Comparison of ENCODE assay signal across 1 cellular context in the genomic region with DNA sequence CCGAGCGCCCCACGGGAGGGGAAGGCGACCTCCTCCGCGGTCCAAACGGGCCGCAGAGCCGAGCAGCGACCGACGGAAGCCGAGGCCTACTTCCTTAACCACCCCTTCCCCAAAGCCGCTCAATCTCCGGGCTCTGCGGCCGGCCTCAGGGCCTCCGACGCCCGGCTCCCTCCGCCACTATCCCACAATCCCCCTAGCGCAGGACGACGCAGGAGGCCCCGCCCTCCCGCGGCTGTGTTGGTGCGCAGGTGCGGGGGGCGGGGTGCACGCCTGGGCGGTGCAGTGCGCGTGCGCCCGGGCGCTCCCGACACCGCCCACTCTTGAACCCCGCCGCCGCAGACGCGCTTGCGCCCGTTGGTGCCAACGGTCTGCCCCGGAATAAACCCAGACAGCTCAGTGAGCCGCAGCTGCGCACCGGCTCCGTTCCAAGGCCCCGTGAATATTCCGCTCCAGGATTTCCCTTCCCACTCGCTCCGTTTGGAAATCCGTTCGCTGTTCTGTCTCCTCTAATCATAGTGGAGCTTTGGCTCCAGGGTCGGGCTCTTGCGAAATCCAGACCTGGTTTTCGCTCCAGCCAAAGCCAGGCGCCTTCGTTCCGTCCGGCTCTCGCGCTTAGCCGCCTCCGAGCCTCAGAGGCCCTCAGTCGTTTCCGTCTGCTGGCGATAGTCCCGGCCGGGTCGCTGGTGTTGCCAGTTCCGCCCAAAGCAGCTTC.
TF ChIP-seq lines count a peak whose summit lies in the region.

PPP6R1 (minus strand) TSS at position 190 of the 712 bp plus-strand sequence. CDS start 11,914 bp downstream, outside the sequence.

TF ChIP-seq in IMR-90, 13 proteins besides CTCF, POLR2A, EP300 and RAD21 (continued from another document):
- no peak for TF ChIP-seq ELK1 (IDR thresholded peaks at IDR 0.05; ENCODE audit: borderline replicate concordance, low read depth, low read length)
